16 cellular contexts compared by ENCODE assay signal in genomic region chr19:4037301-4037949, GRCh38. TPM values are rescaled to one million over a fixed set of nuclear protein-coding genes. Genes with fewer than 3 reads are reported as not detected.
DNase-seq lines count a peak whose midpoint lies in the region; ATAC-seq, FAIRE-seq and TF ChIP-seq lines count a peak whose summit lies in the region.
"Had no signal": no experiment of that assay in that cellular context is flagged by ENCODE, and none has a peak within 500 bp of the region (broad histone marks: within the 10 kb centered on the region; RNA-seq: fewer than 3 reads in every experiment).

No MANE protein-coding gene starts in this region.

- H3K9me1 ChIP-seq in endothelial cell of umbilical vein (replicated peaks; ENCODE audit: control insufficient read depth, extremely low read depth, insufficient read depth, low read length), result no peaks in the 10 kb centered on the region

- H2BK120ac ChIP-seq in neuronal stem cell (ENCODE audit: low read depth, low read length), result no peak overlapping the region

- DNase-seq in Calu3 (no peak), endothelial cell of umbilical vein (ENCODE audit: low read depth, low spot score) (no peak), neuronal stem cell (ENCODE audit: low spot score) (no peak), small intestine (no peak)
- no peak for DNase-seq in activated T-helper 1 cell treated with anti-CD3 and anti-CD28 coated beads, Interleukin-12 subunit alpha, Interleukin-12 subunit beta, Interleukin-2, Interleukin-4 antibody, amounts not matched to agents 30 ng/mL and 10 ng/mL and 1 ng/mL, durations not matched to agents 14 hours and 24 hours and 36 hours (ENCODE audit: low spot score)
- DNase-seq in naive thymus-derived CD4-positive, alpha-beta T cell, result no peak
- no peak for DNase-seq in activated naive CD4-positive, alpha-beta T cell treated with anti-CD3 and anti-CD28 coated beads, Interleukin-2, amount 50 U/mL, for 16 hours
- DNase-seq: CD8-positive, alpha-beta T cell; DMS 273 treated with DMSO at 0.1 percent for 48 hours; H9 had no signal

- peaks cover 46% of the 10 kb centered on the region for H3K36me3 Mint-ChIP-seq in Calu3 (ENCODE audit: insufficient read depth, unreplicated experiment)
- peaks cover 2% of the 10 kb centered on the region for H3K36me3 Mint-ChIP-seq in activated T-helper 1 cell treated with anti-CD3 and anti-CD28 coated beads, Interleukin-12 subunit alpha, Interleukin-12 subunit beta, Interleukin-2, Interleukin-4 antibody, amounts not matched to agents 30 ng/mL and 10 ng/mL and 1 ng/mL, durations not matched to agents 14 hours and 24 hours and 36 hours (ENCODE audit: low read depth)
- H3K36me3 Mint-ChIP-seq in naive thymus-derived CD4-positive, alpha-beta T cell, result peaks cover 0 to 11% (median 0%) of the 10 kb centered on the region in 5 donors

- H3K18ac ChIP-seq in neuronal stem cell (ENCODE audit: low read length), result no peak overlapping the region

- H3K9me3 Mint-ChIP-seq in Calu3 (ENCODE audit: low read depth, unreplicated experiment), result no peaks in the 10 kb centered on the region
- H3K9me3 Mint-ChIP-seq in activated T-helper 1 cell treated with anti-CD3 and anti-CD28 coated beads, Interleukin-12 subunit alpha, Interleukin-12 subunit beta, Interleukin-2, Interleukin-4 antibody, amounts not matched to agents 30 ng/mL and 10 ng/mL and 1 ng/mL, durations not matched to agents 14 hours and 24 hours and 36 hours, result no peaks in the 10 kb centered on the region
- H3K9me3 Mint-ChIP-seq in naive thymus-derived CD4-positive, alpha-beta T cell, result no peaks in the 10 kb centered on the region
- H3K9me3 Mint-ChIP-seq: CD8-positive, alpha-beta T cell; H9 had no signal

- H4K20me1 ChIP-seq in endothelial cell of umbilical vein (replicated peaks; ENCODE audit: control insufficient read depth, extremely low read depth, insufficient read depth, low read length), result no peaks in the 10 kb centered on the region

- H4K91ac ChIP-seq in neuronal stem cell (ENCODE audit: low read depth, low read length, poor library complexity), result no peak overlapping the region

- peak overlapping the region; percentile 80 for H3K23ac ChIP-seq in neuronal stem cell (ENCODE audit: low read depth, low read length, poor library complexity)

- BruUV-seq in Calu3 (replicated peaks; lab: Mats Ljungman, UMichigan) (no TSS peak), endothelial cell of umbilical vein (replicated peaks; lab: Mats Ljungman, UMichigan) (no TSS peak)

- H3K79me2 ChIP-seq in endothelial cell of umbilical vein (ENCODE audit: control insufficient read depth, insufficient read depth, low read length), result no peaks in the 10 kb centered on the region

- H3K4me1 ChIP-seq in endothelial cell of umbilical vein (ENCODE audit: control insufficient read depth, extremely low read depth, insufficient read depth, low read length) (no peaks in the 10 kb centered on the region), neuronal stem cell (ENCODE audit: control insufficient read depth in 2 of 2, insufficient read depth in 1 of 2, low read depth in 1 of 2, low read length in 2 of 2) (no peaks in the 10 kb centered on the region), small intestine (ENCODE audit: control insufficient read depth in 2 of 2, insufficient read depth in 1 of 2, low read depth in 1 of 2, low read length in 1 of 2) (no peaks in the 10 kb centered on the region)
- no peaks in the 10 kb centered on the region for H3K4me1 ChIP-seq in naive thymus-derived CD4-positive, alpha-beta T cell (ENCODE audit: control insufficient read depth in 2 of 2, insufficient read depth in 2 of 2, low read length in 2 of 2)
- H3K4me1 ChIP-seq: BLaER1 treated with 17β-estradiol and CSF1 and Interleukin-3, amounts not matched to agents 10 nM and 100 nM had no signal

- H3K14ac ChIP-seq in neuronal stem cell (ENCODE audit: low read length), result no peak overlapping the region

- H3K36me3 ChIP-seq in endothelial cell of umbilical vein (ENCODE audit: control insufficient read depth in 2 of 2, extremely low read depth in 1 of 2, insufficient read depth in 2 of 2, low read length in 2 of 2) (peaks cover 4 to 28% of the 10 kb centered on the region in 2 experiments), neuronal stem cell (replicated peaks in 1 of 2; ENCODE audit: control insufficient read depth in 2 of 2, insufficient read depth in 2 of 2, low read length in 2 of 2) (peaks cover 35 to 62% of the 10 kb centered on the region in 2 donors), small intestine (ENCODE audit: control insufficient read depth in 2 of 2, insufficient read depth in 2 of 2, low read length in 2 of 2) (peaks cover 9 to 16% of the 10 kb centered on the region in 2 donors)
- H3K36me3 ChIP-seq in naive thymus-derived CD4-positive, alpha-beta T cell (ENCODE audit: control insufficient read depth in 2 of 3, insufficient read depth in 3 of 3, low read length in 3 of 3), result peaks cover 0 to 54% (median 0%) of the 10 kb centered on the region in 3 experiments

- H3K27me3 ChIP-seq in endothelial cell of umbilical vein (ENCODE audit: control insufficient read depth in 2 of 2, insufficient read depth in 2 of 2, low read length in 2 of 2) (no peaks in the 10 kb centered on the region), neuronal stem cell (ENCODE audit: control insufficient read depth in 3 of 3, insufficient read depth in 3 of 3, low read depth in 1 of 3, low read length in 3 of 3) (peaks cover 0 to 2% (median 0%) of the 10 kb centered on the region in 3 experiments), small intestine (ENCODE audit: control insufficient read depth in 2 of 2, insufficient read depth in 2 of 2, low read length in 2 of 2) (no peaks in the 10 kb centered on the region)
- no peaks in the 10 kb centered on the region for H3K27me3 ChIP-seq in naive thymus-derived CD4-positive, alpha-beta T cell (ENCODE audit: control insufficient read depth in 2 of 2, insufficient read depth in 2 of 2, low read length in 2 of 2)
- H3K27me3 ChIP-seq: BLaER1 treated with 17β-estradiol and CSF1 and Interleukin-3, amounts not matched to agents 10 nM and 100 nM had no signal

- no peaks in the 10 kb centered on the region for H3K4me1 Mint-ChIP-seq in Calu3 (ENCODE audit: low read depth, unreplicated experiment)
- H3K4me1 Mint-ChIP-seq in activated T-helper 1 cell treated with anti-CD3 and anti-CD28 coated beads, Interleukin-12 subunit alpha, Interleukin-12 subunit beta, Interleukin-2, Interleukin-4 antibody, amounts not matched to agents 30 ng/mL and 10 ng/mL and 1 ng/mL, durations not matched to agents 14 hours and 24 hours and 36 hours (ENCODE audit: low read depth), result no peaks in the 10 kb centered on the region
- peaks cover 0 to 7% (median 3%) of the 10 kb centered on the region in 7 donors for H3K4me1 Mint-ChIP-seq in naive thymus-derived CD4-positive, alpha-beta T cell
- H3K4me1 Mint-ChIP-seq: B cell, H9 had no signal

- no peak overlapping the region for H4K8ac ChIP-seq in neuronal stem cell (ENCODE audit: low read depth, low read length)

- no peak overlapping the region for H2AK5ac ChIP-seq in neuronal stem cell (ENCODE audit: low read depth, low read length)

- H3K4me2 ChIP-seq in endothelial cell of umbilical vein (ENCODE audit: insufficient read depth, low read length) (no peak overlapping the region), neuronal stem cell (ENCODE audit: insufficient read depth, low read length, poor library complexity, severe bottlenecking) (no peak overlapping the region)
- H3K4me2 ChIP-seq: BLaER1 treated with 17β-estradiol and CSF1 and Interleukin-3, amounts not matched to agents 10 nM and 100 nM had no signal

- H2BK15ac ChIP-seq in neuronal stem cell (ENCODE audit: low read length), result no peak overlapping the region

- CTCF ChIA-PET in Calu3 (lab: Charles Lee) (no interaction called here), endothelial cell of umbilical vein (lab: Charles Lee) (no interaction called here)
- CTCF ChIA-PET in naive thymus-derived CD4-positive, alpha-beta T cell (lab: Charles Lee), result no interaction called here

- dilution Hi-C loops in endothelial cell of umbilical vein (cut with MboI; ENCODE audit: extremely low pct_ligation_motif_present, low sequenced_read_pairs), result no loop called here

- intact Hi-C loops in Calu3 (cut with micrococcal nuclease; ENCODE audit: unreplicated experiment) (no loop called here), endothelial cell of umbilical vein (cut with micrococcal nuclease) (no loop called here)
- intact Hi-C loops in activated T-helper 1 cell treated with anti-CD3 and anti-CD28 coated beads, Interleukin-12 subunit alpha, Interleukin-12 subunit beta, Interleukin-2, Interleukin-4 antibody, amounts not matched to agents 30 ng/mL and 10 ng/mL and 1 ng/mL, durations not matched to agents 14 hours and 24 hours and 36 hours (cut with micrococcal nuclease), result no loop called here
- intact Hi-C loops in naive thymus-derived CD4-positive, alpha-beta T cell (cut with micrococcal nuclease), result no loop called here

- H2BK12ac ChIP-seq in neuronal stem cell (ENCODE audit: low read length), result no peak overlapping the region

- H3K4me3 Mint-ChIP-seq in Calu3 (ENCODE audit: low read depth, unreplicated experiment), result no peak overlapping the region
- no peak overlapping the region for H3K4me3 Mint-ChIP-seq in activated T-helper 1 cell treated with anti-CD3 and anti-CD28 coated beads, Interleukin-12 subunit alpha, Interleukin-12 subunit beta, Interleukin-2, Interleukin-4 antibody, amounts not matched to agents 30 ng/mL and 10 ng/mL and 1 ng/mL, durations not matched to agents 14 hours and 24 hours and 36 hours
- no peak overlapping the region for H3K4me3 Mint-ChIP-seq in naive thymus-derived CD4-positive, alpha-beta T cell
- H3K4me3 Mint-ChIP-seq: B cell; CD8-positive, alpha-beta T cell; H9 had no signal

- H3K27ac Mint-ChIP-seq in Calu3 (ENCODE audit: unreplicated experiment), result peak overlapping the region; percentile 44
- H3K27ac Mint-ChIP-seq in activated T-helper 1 cell treated with anti-CD3 and anti-CD28 coated beads, Interleukin-12 subunit alpha, Interleukin-12 subunit beta, Interleukin-2, Interleukin-4 antibody, amounts not matched to agents 30 ng/mL and 10 ng/mL and 1 ng/mL, durations not matched to agents 14 hours and 24 hours and 36 hours, result peak overlapping the region; percentile 38
- peak overlapping the region in 1 of 9 donors; percentile 14 for H3K27ac Mint-ChIP-seq in naive thymus-derived CD4-positive, alpha-beta T cell
- H3K27ac Mint-ChIP-seq: B cell; CD8-positive, alpha-beta T cell; H9 had no signal

- POLR2A ChIA-PET in endothelial cell of umbilical vein (lab: Charles Lee), result no interaction called here
- POLR2A ChIA-PET in naive thymus-derived CD4-positive, alpha-beta T cell (lab: Charles Lee), result interaction anchor here (0.6 kb wide), 1 partner anchor 103 kb away, joined by 3 read pairs; no protein-coding TSS in a partner anchor

- no peak for ATAC-seq in naive thymus-derived CD4-positive, alpha-beta T cell
- ATAC-seq in GM18517 (IDR thresholded peaks at IDR 0.05; ENCODE audit: unreplicated experiment), result no peak
- ATAC-seq: CD8-positive, alpha-beta T cell had no signal

- H3K27me3 Mint-ChIP-seq in Calu3 (ENCODE audit: unreplicated experiment), result no peaks in the 10 kb centered on the region
- no peaks in the 10 kb centered on the region for H3K27me3 Mint-ChIP-seq in activated T-helper 1 cell treated with anti-CD3 and anti-CD28 coated beads, Interleukin-12 subunit alpha, Interleukin-12 subunit beta, Interleukin-2, Interleukin-4 antibody, amounts not matched to agents 30 ng/mL and 10 ng/mL and 1 ng/mL, durations not matched to agents 14 hours and 24 hours and 36 hours (ENCODE audit: insufficient read depth)
- no peaks in the 10 kb centered on the region for H3K27me3 Mint-ChIP-seq in naive thymus-derived CD4-positive, alpha-beta T cell
- H3K27me3 Mint-ChIP-seq: B cell had no signal

- no peak for TF ChIP-seq POLR2A in endothelial cell of umbilical vein (IDR thresholded peaks at IDR 0.05; ENCODE audit: low read depth, low read length)

- WGBS in neuronal stem cell (ENCODE audit: extremely low coverage in 2 of 2, insufficient read length in 2 of 2, insufficient replicate concordance in 1 of 2), 2 donors, result no CpG with 5 or more reads among the region's 54 CpGs
- WGBS in small intestine, 3 donors, result 93 to 95% (median 94%) methylated on average over 49 to 54 of the region's 54 CpGs

- no peak overlapping the region for H3K4ac ChIP-seq in neuronal stem cell (ENCODE audit: low read length)

- peaks cover 7% of the 10 kb centered on the region for H3K79me1 ChIP-seq in neuronal stem cell (ENCODE audit: low read depth, low read length)

- no peak overlapping the region for H3K27ac ChIP-seq in endothelial cell of umbilical vein (ENCODE audit: insufficient read depth, low read depth, low read length)
- H3K27ac ChIP-seq in neuronal stem cell (replicated peaks; ENCODE audit: low read length), result no peak overlapping the region
- no peak overlapping the region for H3K27ac ChIP-seq in naive thymus-derived CD4-positive, alpha-beta T cell (ENCODE audit: low read depth, low read length)
- no peak overlapping the region for H3K27ac ChIP-seq in small intestine (ENCODE audit: low read depth in 1 of 2, low read length in 1 of 2)
- H3K27ac ChIP-seq: BLaER1 treated with 17β-estradiol and CSF1 and Interleukin-3, amounts not matched to agents 10 nM and 100 nM had no signal

- no peak for TF ChIP-seq CTCF in Calu3 (IDR thresholded peaks at IDR 0.05; ENCODE audit: unreplicated experiment)
- no peak for TF ChIP-seq CTCF in endothelial cell of umbilical vein (IDR thresholded peaks at IDR 0.05; ENCODE audit: extremely low read depth in 1 of 2, insufficient read depth in 1 of 2, low read depth in 1 of 2, low read length in 2 of 2)

- H3K9ac ChIP-seq in endothelial cell of umbilical vein (replicated peaks; ENCODE audit: extremely low read depth, insufficient read depth, low read length) (no peak overlapping the region), neuronal stem cell (ENCODE audit: low read depth, low read length, poor library complexity) (peak overlapping the region; percentile 60)
- H3K9ac ChIP-seq: BLaER1 treated with 17β-estradiol and CSF1 and Interleukin-3, amounts not matched to agents 10 nM and 100 nM had no signal

- H2AFZ ChIP-seq in endothelial cell of umbilical vein (ENCODE audit: low read depth, low read length) (no peak overlapping the region), neuronal stem cell (ENCODE audit: low read length) (no peak overlapping the region)

- FAIRE-seq in endothelial cell of umbilical vein (lab: Jason Lieb, UNC) (no peak), small intestine (lab: Jason Lieb, UNC) (no peak)
- FAIRE-seq: G401.6, GM19239, H1 had no signal

- no peak overlapping the region for H3K4me3 ChIP-seq in endothelial cell of umbilical vein (replicated peaks in 1 of 3; ENCODE audit: insufficient read depth in 1 of 3, low read depth in 1 of 3, low read length in 3 of 3)
- H3K4me3 ChIP-seq in neuronal stem cell (ENCODE audit: low read length in 2 of 2), result no peak overlapping the region
- no peak overlapping the region for H3K4me3 ChIP-seq in naive thymus-derived CD4-positive, alpha-beta T cell (ENCODE audit: low read length)
- H3K4me3 ChIP-seq in small intestine (ENCODE audit: low read depth in 1 of 2, low read length in 2 of 2), result no peak overlapping the region
- H3K4me3 ChIP-seq: BLaER1 treated with 17β-estradiol and CSF1 and Interleukin-3, amounts not matched to agents 10 nM and 100 nM had no signal

- H2BK5ac ChIP-seq in neuronal stem cell (ENCODE audit: low read length), result no peak overlapping the region

- no peaks in the 10 kb centered on the region for H3K9me3 ChIP-seq in endothelial cell of umbilical vein (replicated peaks; ENCODE audit: control insufficient read depth, insufficient read depth, low read length)
- H3K9me3 ChIP-seq in neuronal stem cell (replicated peaks in 1 of 2; ENCODE audit: control insufficient read depth in 2 of 2, insufficient read depth in 1 of 2, low read depth in 1 of 2, low read length in 2 of 2), result peaks cover 6 to 10% of the 10 kb centered on the region in 2 donors
- H3K9me3 ChIP-seq in naive thymus-derived CD4-positive, alpha-beta T cell (ENCODE audit: control insufficient read depth in 2 of 3, low read length in 3 of 3), result no peaks in the 10 kb centered on the region
- no peaks in the 10 kb centered on the region for H3K9me3 ChIP-seq in small intestine (ENCODE audit: control insufficient read depth, low read depth)

RNA-seq across cellular contexts. Expression of gene ZBTB7A, which starts 29.3 kb away (rescaled TPM):
- total RNA-seq in Calu3 (2022), result 38.0 and 44.7 TPM in 2 replicates
- total RNA-seq in activated T-helper 1 cell treated with anti-CD3 and anti-CD28 coated beads, Interleukin-12 subunit alpha, Interleukin-12 subunit beta, Interleukin-2, Interleukin-4 antibody, amounts not matched to agents 30 ng/mL and 10 ng/mL and 1 ng/mL, durations not matched to agents 14 hours and 24 hours and 36 hours, result 37.1 and 41.3 TPM in 2 replicates
- total RNA-seq in endothelial cell of umbilical vein, result 28.0 and 29.0 TPM in 2 replicates
- 8.2 and 10.8 TPM in 2 replicates for polyA plus RNA-seq in endothelial cell of umbilical vein
- 4.3 and 5.6 TPM in 2 replicates for polyA plus RNA-seq in endothelial cell of umbilical vein (2011; cell fraction: cytosol; rRNA removed)
- polyA plus RNA-seq in endothelial cell of umbilical vein (2011; cell fraction: nucleus; rRNA removed), result 9.1 and 9.6 TPM in 2 replicates
- polyA plus RNA-seq in endothelial cell of umbilical vein (2012), result 7.5 and 10.9 TPM in 2 replicates
- 8.1 and 8.8 TPM in 2 replicates for polyA minus RNA-seq in endothelial cell of umbilical vein
- 21.4 TPM for polyA minus RNA-seq in endothelial cell of umbilical vein (2011; cell fraction: cytosol; rRNA and poly(A)+ RNA removed)
- polyA minus RNA-seq in endothelial cell of umbilical vein (2011; cell fraction: nucleus; rRNA and poly(A)+ RNA removed), result 4.8 and 13.9 TPM in 2 replicates
- 9.3 TPM for polyA plus RNA-seq in neuronal stem cell (2013, experiment 1 of 2)
- 10.2 TPM for polyA plus RNA-seq in neuronal stem cell (2013, experiment 2 of 2)
- 10 to 100 TPM; 47.4 to 76.0 (median 52.0) TPM for total RNA-seq in naive thymus-derived CD4-positive, alpha-beta T cell
- 10 to 100 TPM; 15.3 to 45.0 TPM for polyA plus RNA-seq in naive thymus-derived CD4-positive, alpha-beta T cell
- polyA plus RNA-seq in small intestine, result 10 to 100 TPM; 14.3 to 27.0 (median 16.8) TPM

RNA-seq across cellular contexts. Expression of gene PIAS4, which starts 29.9 kb away (rescaled TPM):
- total RNA-seq in Calu3 (2022) (29.3 and 35.7 TPM in 2 replicates), endothelial cell of umbilical vein (46.2 and 47.2 TPM in 2 replicates)
- total RNA-seq in activated T-helper 1 cell treated with anti-CD3 and anti-CD28 coated beads, Interleukin-12 subunit alpha, Interleukin-12 subunit beta, Interleukin-2, Interleukin-4 antibody, amounts not matched to agents 30 ng/mL and 10 ng/mL and 1 ng/mL, durations not matched to agents 14 hours and 24 hours and 36 hours, result 37.6 and 41.0 TPM in 2 replicates
- polyA plus RNA-seq in endothelial cell of umbilical vein (23.6 and 26.2 TPM in 2 replicates), small intestine (10 to 100 TPM; 10.8 to 14.8 (median 11.4) TPM)
- 15.6 and 16.7 TPM in 2 replicates for polyA plus RNA-seq in endothelial cell of umbilical vein (2011; cell fraction: cytosol; rRNA removed)
- polyA plus RNA-seq in endothelial cell of umbilical vein (2011; cell fraction: nucleus; rRNA removed), result 21.2 and 24.9 TPM in 2 replicates
- polyA plus RNA-seq in endothelial cell of umbilical vein (2012), result 30.3 and 39.4 TPM in 2 replicates
- polyA minus RNA-seq in endothelial cell of umbilical vein, result 18.0 and 24.4 TPM in 2 replicates
- 6.8 TPM for polyA minus RNA-seq in endothelial cell of umbilical vein (2011; cell fraction: cytosol; rRNA and poly(A)+ RNA removed)
- 22.9 and 35.4 TPM in 2 replicates for polyA minus RNA-seq in endothelial cell of umbilical vein (2011; cell fraction: nucleus; rRNA and poly(A)+ RNA removed)
- polyA plus RNA-seq in neuronal stem cell (2013, experiment 1 of 2), result 64.0 TPM
- polyA plus RNA-seq in neuronal stem cell (2013, experiment 2 of 2), result 61.2 TPM
- 10 to 100 TPM; 23.9 to 40.6 (median 28.8) TPM for total RNA-seq in naive thymus-derived CD4-positive, alpha-beta T cell
- polyA plus RNA-seq in naive thymus-derived CD4-positive, alpha-beta T cell, result 1 to 10 TPM; 3.9 to 6.8 TPM

RNA-seq across cellular contexts. Expression of gene EEF2, which starts 52.2 kb away (rescaled TPM):
- total RNA-seq in Calu3 (2022) (1,011 and 1,166 TPM in 2 replicates), endothelial cell of umbilical vein (2,318 and 2,351 TPM in 2 replicates)
- total RNA-seq in activated T-helper 1 cell treated with anti-CD3 and anti-CD28 coated beads, Interleukin-12 subunit alpha, Interleukin-12 subunit beta, Interleukin-2, Interleukin-4 antibody, amounts not matched to agents 30 ng/mL and 10 ng/mL and 1 ng/mL, durations not matched to agents 14 hours and 24 hours and 36 hours, result 2,359 TPM in 2 replicates
- polyA plus RNA-seq in endothelial cell of umbilical vein (1,496 and 1,538 TPM in 2 replicates), small intestine (1,000 to 10,000 TPM in 2 of 3 donors, 100 to 1,000 TPM in 1; 962 to 2,089 (median 1,343) TPM)
- 1,233 and 1,709 TPM in 2 replicates for polyA plus RNA-seq in endothelial cell of umbilical vein (2011; cell fraction: cytosol; rRNA removed)
- 673 and 729 TPM in 2 replicates for polyA plus RNA-seq in endothelial cell of umbilical vein (2011; cell fraction: nucleus; rRNA removed)
- polyA plus RNA-seq in endothelial cell of umbilical vein (2012), result 2,769 and 3,429 TPM in 2 replicates
- polyA minus RNA-seq in endothelial cell of umbilical vein, result 1,311 and 1,583 TPM in 2 replicates
- polyA minus RNA-seq in endothelial cell of umbilical vein (2011; cell fraction: cytosol; rRNA and poly(A)+ RNA removed), result 1,714 TPM
- polyA minus RNA-seq in endothelial cell of umbilical vein (2011; cell fraction: nucleus; rRNA and poly(A)+ RNA removed), result 301 and 535 TPM in 2 replicates
- polyA plus RNA-seq in neuronal stem cell (2013, experiment 1 of 2), result 2,427 TPM
- polyA plus RNA-seq in neuronal stem cell (2013, experiment 2 of 2), result 2,458 TPM
- total RNA-seq in naive thymus-derived CD4-positive, alpha-beta T cell, result 1,000 to 10,000 TPM; 1,791 to 2,674 (median 2,346) TPM
- polyA plus RNA-seq in naive thymus-derived CD4-positive, alpha-beta T cell, result 100 to 1,000 TPM; 611 to 634 TPM
